ENCODE assay signal across 2 cellular contexts in genomic region chr7:98151884-98152283, GRCh38.
TF ChIP-seq lines count a peak whose summit lies in the region.

No MANE protein-coding gene starts in this region.

TF ChIP-seq in GM23338, 12 proteins besides CTCF, POLR2A, EP300 and RAD21 (continued from another document):
- TF ChIP-seq ZNF462 (CRISPR knock-in tag; IDR thresholded peaks at IDR 0.05) (no peak), ZNF114 (CRISPR knock-in tag; IDR thresholded peaks at IDR 0.05) (no peak), REST (IDR thresholded peaks at IDR 0.05; ENCODE audit: unreplicated experiment) (no peak), EZH2 (IDR thresholded peaks at IDR 0.05; ENCODE audit: low read depth, unreplicated experiment) (no peak)

TF ChIP-seq in WTC11, 78 proteins besides CTCF, POLR2A, EP300 and RAD21 (continued from another document):
- TF ChIP-seq FOXP4 (CRISPR knock-in tag; IDR thresholded peaks at IDR 0.05): no peak
- no peak for TF ChIP-seq STAT6 (CRISPR knock-in tag; conservative IDR thresholded peaks at IDR 0.05; ENCODE audit: low read depth)
- TF ChIP-seq SP1 (CRISPR knock-in tag; conservative IDR thresholded peaks at IDR 0.05): no peak
- TF ChIP-seq ZNF416 (CRISPR knock-in tag; IDR thresholded peaks at IDR 0.05): no peak
- no peak for TF ChIP-seq FOXK1 (CRISPR knock-in tag; IDR thresholded peaks at IDR 0.05)
- TF ChIP-seq ATF1 (CRISPR knock-in tag; IDR thresholded peaks at IDR 0.05): no peak
- TF ChIP-seq SMAD4 (CRISPR knock-in tag; IDR thresholded peaks at IDR 0.05): no peak
- no peak for TF ChIP-seq ETV6 (CRISPR knock-in tag; IDR thresholded peaks at IDR 0.05)
